ENCODE assay signal across 8 cellular contexts in the genomic region with DNA sequence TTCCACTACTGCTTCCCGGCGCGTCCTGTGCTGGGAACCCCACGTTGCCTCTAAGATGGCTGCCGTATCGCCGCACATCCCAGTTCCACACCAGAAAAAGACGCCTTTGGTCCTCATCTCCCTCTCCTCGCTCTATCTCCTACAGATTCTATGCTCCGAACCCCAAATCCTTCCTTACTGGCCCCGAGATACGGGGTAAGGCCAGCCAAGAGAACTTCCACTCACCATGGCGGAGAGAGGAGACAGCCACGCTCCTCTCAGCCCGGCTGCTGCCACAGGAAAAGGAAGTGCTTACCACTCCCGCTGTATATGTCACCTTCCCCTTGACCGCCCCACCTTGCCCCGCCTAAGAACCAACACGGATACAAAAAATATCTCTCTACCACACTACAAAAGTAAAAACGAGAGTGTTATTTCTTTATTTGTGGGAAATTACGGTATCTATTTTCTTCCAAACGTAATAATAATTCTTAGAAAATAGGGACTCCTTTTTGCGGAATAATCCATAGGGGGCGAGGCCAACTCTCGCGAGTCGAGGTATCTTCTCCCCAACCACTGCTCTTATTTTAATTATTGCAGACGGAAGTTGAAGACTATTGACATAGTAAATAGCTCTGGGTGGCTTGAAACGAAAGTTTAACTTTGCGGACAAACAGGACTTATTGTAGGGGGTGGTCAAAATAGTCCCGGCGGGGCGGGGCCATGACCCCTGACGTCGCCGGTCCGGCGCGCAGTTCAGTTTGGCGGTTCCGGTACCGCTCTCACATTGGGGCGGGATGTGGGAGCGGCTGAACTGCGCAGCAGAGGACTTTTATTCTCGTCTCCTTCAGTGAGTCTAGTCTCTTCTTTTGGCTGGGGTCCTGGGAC. TPM values are rescaled to one million over a fixed set of nuclear protein-coding genes. Genes with fewer than 3 reads are reported as not detected.
DNase-seq lines count a peak whose midpoint lies in the region; ATAC-seq and TF ChIP-seq lines count a peak whose summit lies in the region.

A gene (minus strand): TSS at position 293 of the 867 bp plus-strand sequence. CDS start 65 bp downstream, at position 228.
A gene (plus strand): TSS at position 764 of the 867 bp plus-strand sequence. CDS start 13 bp downstream, at position 777.

- H3K9me3 ChIP-seq in IMR-90 (ENCODE audit: control insufficient read depth, insufficient read depth, low read length): no peaks in the 10 kb centered on the region

- peak within 1 kb of the TSS; percentile 57; the same call in 1 of the 2 replicates for H2BK20ac ChIP-seq in IMR-90 (ENCODE audit: low read depth, low read length)

- H3K79me1 ChIP-seq in IMR-90 (ENCODE audit: low read depth in 1 of 2, low read length in 2 of 2): peaks cover 15 to 37% of the 10 kb centered on the region in 2 experiments

- peak within 1 kb of the TSS; percentile 100 for H3K4me3 Mint-ChIP-seq in activated T-helper 2 cell treated with anti-CD3 and anti-CD28 coated beads, Interferon-gamma antibody, Interleukin-2, Interleukin-4, amounts not matched to agents 10 μg/mL and 5 μg/mL and 100 μg/mL, durations not matched to agents 14 hours and 24 hours and 36 hours (ENCODE audit: low read depth)
- H3K4me3 Mint-ChIP-seq in natural killer cell treated with Interleukin-12 subunit alpha and Interleukin-12 subunit beta and Interleukin-15 and Interleukin-18, amount 100 ng/mL, for 72 hours: peak within 1 kb of the TSS; percentile 94

- peak within 1 kb of the TSS; percentile 99 for H3K4me2 ChIP-seq in IMR-90 (ENCODE audit: low read depth, low read length)

- H2AK9ac ChIP-seq in IMR-90 (replicated peaks; ENCODE audit: low read depth, low read length, poor library complexity): peak within 1 kb of the TSS; percentile 94

- peak within 1 kb of the TSS; percentile 95 for H2BK120ac ChIP-seq in IMR-90 (ENCODE audit: low read depth, low read length)

- peak within 1 kb of the TSS; percentile 99 for H3K27ac Mint-ChIP-seq in activated T-helper 2 cell treated with anti-CD3 and anti-CD28 coated beads, Interferon-gamma antibody, Interleukin-2, Interleukin-4, amounts not matched to agents 10 μg/mL and 5 μg/mL and 100 μg/mL, durations not matched to agents 14 hours and 24 hours and 36 hours
- H3K27ac Mint-ChIP-seq in natural killer cell treated with Interleukin-12 subunit alpha and Interleukin-12 subunit beta and Interleukin-15 and Interleukin-18, amount 100 ng/mL, for 72 hours: peak within 1 kb of the TSS; percentile 93

- H3K4me1 ChIP-seq in IMR-90 (ENCODE audit: control insufficient read depth, insufficient read depth, low read length): peaks cover 1% of the 10 kb centered on the region; the same call in 1 of the 2 replicates

- intact Hi-C loops in IMR-90 (cut with micrococcal nuclease): loop anchor here (1.0 to 10.0 kb wide), 3 partner anchors 200 to 543 kb away; a partner anchor contains a TSS
- intact Hi-C loops in activated T-helper 2 cell treated with anti-CD3 and anti-CD28 coated beads, Interferon-gamma antibody, Interleukin-2, Interleukin-4, amounts not matched to agents 10 μg/mL and 5 μg/mL and 100 μg/mL, durations not matched to agents 14 hours and 24 hours and 36 hours (cut with micrococcal nuclease): no loop called here

- peak within 1 kb of the TSS; percentile 98 for H4K91ac ChIP-seq in IMR-90 (ENCODE audit: insufficient read depth, low read depth, low read length)

- WGBS in IMR-90 (ENCODE audit: extremely low coverage in 2 of 2, insufficient read length in 1 of 2), 2 experiments: 0% methylated on average over 22 of the region's 46 CpGs; no CpG with 5 or more reads in 1 of the 2 experiments

- H3K18ac ChIP-seq in IMR-90 (ENCODE audit: low read depth, low read length): peak within 1 kb of the TSS; percentile 80

- no peaks in the 10 kb centered on the region for H3K27me3 Mint-ChIP-seq in activated T-helper 2 cell treated with anti-CD3 and anti-CD28 coated beads, Interferon-gamma antibody, Interleukin-2, Interleukin-4, amounts not matched to agents 10 μg/mL and 5 μg/mL and 100 μg/mL, durations not matched to agents 14 hours and 24 hours and 36 hours (ENCODE audit: low read depth)
- no peaks in the 10 kb centered on the region for H3K27me3 Mint-ChIP-seq in natural killer cell treated with Interleukin-12 subunit alpha and Interleukin-12 subunit beta and Interleukin-15 and Interleukin-18, amount 100 ng/mL, for 72 hours

- TF ChIP-seq POLR2A in IMR-90 (IDR thresholded peaks at IDR 0.05; ENCODE audit: low read depth, low read length): peak; percentile 98

- peak within 1 kb of the TSS; percentile 95 for H3K56ac ChIP-seq in IMR-90 (ENCODE audit: extremely low read depth, insufficient read depth, low read length)

- H2AFZ ChIP-seq in IMR-90 (replicated peaks; ENCODE audit: low read length, poor library complexity): peak within 1 kb of the TSS; percentile 97

- TF ChIP-seq CTCF in IMR-90 (conservative IDR thresholded peaks at IDR 0.05; ENCODE audit: low read depth, low read length): no peak
- no peak for TF ChIP-seq CTCF in RWPE1 (conservative IDR thresholded peaks at IDR 0.05; ENCODE audit: low read depth)

- H3K36me3 ChIP-seq in IMR-90 (ENCODE audit: control insufficient read depth, insufficient read depth, low read length): peaks cover 22% of the 10 kb centered on the region

- dilution Hi-C loops in IMR-90 (cut with HindIII; ENCODE audit: low sequenced_read_pairs, unreplicated experiment): no loop called here

- POLR2A ChIA-PET in IMR-90 (lab: Charles Lee; ENCODE audit: unreplicated experiment) (interaction anchor here (0.6 kb wide), 2 partner anchors 20 to 326 kb away, joined by 3 read pairs; no protein-coding TSS in a partner anchor), RWPE1 (lab: Yijun Ruan, JAX; ENCODE audit: low non-redundant PET) (no interaction called here)

- H3K4me3 ChIP-seq in IMR-90 (ENCODE audit: insufficient read depth, low read depth, low read length): peak within 1 kb of the TSS; percentile 59

- H3K36me3 Mint-ChIP-seq in activated T-helper 2 cell treated with anti-CD3 and anti-CD28 coated beads, Interferon-gamma antibody, Interleukin-2, Interleukin-4, amounts not matched to agents 10 μg/mL and 5 μg/mL and 100 μg/mL, durations not matched to agents 14 hours and 24 hours and 36 hours (ENCODE audit: low read depth): peaks cover 58% of the 10 kb centered on the region
- H3K36me3 Mint-ChIP-seq in natural killer cell treated with Interleukin-12 subunit alpha and Interleukin-12 subunit beta and Interleukin-15 and Interleukin-18, amount 100 ng/mL, for 72 hours: peaks cover 36% of the 10 kb centered on the region

- peak within 1 kb of the TSS; percentile 100 for H3K4ac ChIP-seq in IMR-90 (ENCODE audit: low read depth, low read length)

- H2BK15ac ChIP-seq in IMR-90 (ENCODE audit: low read depth, low read length): peak within 1 kb of the TSS; percentile 74; the same call in 2 of the 3 replicates

- H2AK5ac ChIP-seq in IMR-90 (ENCODE audit: low read depth, low read length): peak within 1 kb of the TSS; percentile 97

- no peak for TF ChIP-seq RAD21 in IMR-90 (IDR thresholded peaks at IDR 0.05; ENCODE audit: low read length)

- peak within 1 kb of the TSS; percentile 97 for H2BK5ac ChIP-seq in IMR-90 (ENCODE audit: low read depth, low read length, poor library complexity, severe bottlenecking)

- H3K9me3 Mint-ChIP-seq in activated T-helper 2 cell treated with anti-CD3 and anti-CD28 coated beads, Interferon-gamma antibody, Interleukin-2, Interleukin-4, amounts not matched to agents 10 μg/mL and 5 μg/mL and 100 μg/mL, durations not matched to agents 14 hours and 24 hours and 36 hours: no peaks in the 10 kb centered on the region
- H3K9me3 Mint-ChIP-seq in natural killer cell treated with Interleukin-12 subunit alpha and Interleukin-12 subunit beta and Interleukin-15 and Interleukin-18, amount 100 ng/mL, for 72 hours: no peaks in the 10 kb centered on the region

- H3K27me3 ChIP-seq in IMR-90 (ENCODE audit: control insufficient read depth, insufficient read depth, low read length): no peaks in the 10 kb centered on the region

- peak within 1 kb of the TSS; percentile 100 for H3K23ac ChIP-seq in IMR-90 (ENCODE audit: low read depth, low read length)

- H3K9ac ChIP-seq in IMR-90 (ENCODE audit: low read depth, low read length): peak within 1 kb of the TSS; percentile 94

- peaks cover 45% of the 10 kb centered on the region for H3K4me1 Mint-ChIP-seq in activated T-helper 2 cell treated with anti-CD3 and anti-CD28 coated beads, Interferon-gamma antibody, Interleukin-2, Interleukin-4, amounts not matched to agents 10 μg/mL and 5 μg/mL and 100 μg/mL, durations not matched to agents 14 hours and 24 hours and 36 hours (ENCODE audit: low read depth)
- H3K4me1 Mint-ChIP-seq in natural killer cell treated with Interleukin-12 subunit alpha and Interleukin-12 subunit beta and Interleukin-15 and Interleukin-18, amount 100 ng/mL, for 72 hours (ENCODE audit: low read depth in 2 of 2): peaks cover 28 to 37% of the 10 kb centered on the region in 2 donors

- H3K9me1 ChIP-seq in IMR-90 (ENCODE audit: insufficient read depth, low read length): no peaks in the 10 kb centered on the region

- BruUV-seq in IMR-90 (replicated peaks; lab: Mats Ljungman, UMichigan): no TSS peak

- CTCF ChIA-PET in IMR-90 (lab: Yijun Ruan, JAX) (no interaction called here), RWPE1 (lab: Yijun Ruan, JAX) (interaction anchor here (1.2 kb wide), 1 partner anchor 347 kb away, joined by 3 read pairs; no protein-coding TSS in a partner anchor)

- peak; percentile 90 for DNase-seq in DMS114 treated with DMSO at 0.1 percent for 48 hours (lab: John Stamatoyannopoulos, UW; ENCODE audit: unreplicated experiment)
- DNase-seq in IMR-90: peak; percentile 87
- DNase-seq in RWPE1 (ENCODE audit: low spot score): peak; percentile 83
- peak; percentile 78 for DNase-seq in activated T-helper 2 cell treated with anti-CD3 and anti-CD28 coated beads, Interferon-gamma antibody, Interleukin-2, Interleukin-4, amounts not matched to agents 10 μg/mL and 5 μg/mL and 100 μg/mL, durations not matched to agents 14 hours and 24 hours and 36 hours (ENCODE audit: low spot score)
- DNase-seq in fibroblast of peridontal ligament (ENCODE audit: extremely low read depth): peak; percentile 94
- DNase-seq in natural killer cell treated with Interleukin-12 subunit alpha and Interleukin-12 subunit beta and Interleukin-15 and Interleukin-18, amount 100 ng/mL, for 72 hours (ENCODE audit: low spot score): peak; percentile 85
- peak; percentile 81 for DNase-seq in stimulated activated naive CD8-positive, alpha-beta T cell treated with anti-CD3 and anti-CD28 coated beads, Interleukin-15, Interleukin-2, amounts not matched to agents 100 U/mL and 50 U/mL, for 24 hours

- H3K14ac ChIP-seq in IMR-90 (replicated peaks; ENCODE audit: low read depth, low read length): peak within 1 kb of the TSS; percentile 100

- peaks cover 41% of the 10 kb centered on the region for H4K20me1 ChIP-seq in IMR-90 (ENCODE audit: insufficient read depth, low read length)

- ATAC-seq in GM21526 (IDR thresholded peaks at IDR 0.05; ENCODE audit: low FRiP score, unreplicated experiment) (peak; percentile 67), IMR-90 (ENCODE audit: low read depth) (peak; percentile 87)
- ATAC-seq in natural killer cell treated with Interleukin-12 subunit alpha and Interleukin-12 subunit beta and Interleukin-15 and Interleukin-18, amount 100 ng/mL, for 72 hours: peak; percentile 93 to 94
- ATAC-seq in stimulated activated naive CD8-positive, alpha-beta T cell treated with anti-CD3 and anti-CD28 coated beads, Interleukin-15, Interleukin-2, amounts not matched to agents 100 U/mL and 50 U/mL, for 24 hours: peak; percentile 85

- in situ Hi-C loops in IMR-90 (cut with MboI; ENCODE audit: low sequenced_read_pairs): no loop called here

- peak within 1 kb of the TSS; percentile 91 to 93 for H4K8ac ChIP-seq in IMR-90 (ENCODE audit: low read depth in 2 of 2, low read length in 2 of 2)

- H3K27ac ChIP-seq in IMR-90 (ENCODE audit: insufficient read depth, low read length): peak within 1 kb of the TSS; percentile 95
- H3K27ac ChIP-seq in RWPE1: peak within 1 kb of the TSS; percentile 93

- H4K5ac ChIP-seq in IMR-90 (ENCODE audit: low read depth, low read length): peak within 1 kb of the TSS; percentile 88

RNA-seq across cellular contexts. Expression of the first gene that starts in this region (rescaled TPM):
- total RNA-seq in IMR-90 (2012; rRNA removed): 6,510 and 13,244 TPM in 2 replicates
- polyA plus RNA-seq in IMR-90 (2012; rRNA removed): 3,530 and 4,083 TPM in 2 replicates
- 1,783 and 5,124 TPM in 2 replicates for polyA plus RNA-seq in IMR-90 (2012; cell fraction: cytosol; rRNA removed)
- 1,149 and 1,402 TPM in 2 replicates for polyA plus RNA-seq in IMR-90 (2012; cell fraction: nucleus; rRNA removed; ENCODE audit: low replicate concordance)
- 3,297 and 3,363 TPM in 2 replicates for total RNA-seq in activated T-helper 2 cell treated with anti-CD3 and anti-CD28 coated beads, Interferon-gamma antibody, Interleukin-2, Interleukin-4, amounts not matched to agents 10 μg/mL and 5 μg/mL and 100 μg/mL, durations not matched to agents 14 hours and 24 hours and 36 hours
- 1,000 to 10,000 TPM; 1,786 to 1,827 TPM for total RNA-seq in natural killer cell treated with Interleukin-12 subunit alpha and Interleukin-12 subunit beta and Interleukin-15 and Interleukin-18, amount 100 ng/mL, for 72 hours

RNA-seq across cellular contexts. Expression of the second gene that starts in this region (rescaled TPM):
- 22.2 and 28.1 TPM in 2 replicates for total RNA-seq in IMR-90 (2012; rRNA removed)
- 10.3 and 10.5 TPM in 2 replicates for polyA plus RNA-seq in IMR-90 (2012; rRNA removed)
- polyA plus RNA-seq in IMR-90 (2012; cell fraction: cytosol; rRNA removed): 0.92 and 4.1 TPM in 2 replicates
- polyA plus RNA-seq in IMR-90 (2012; cell fraction: nucleus; rRNA removed; ENCODE audit: low replicate concordance): 0.90 and 11.2 TPM in 2 replicates
- total RNA-seq in activated T-helper 2 cell treated with anti-CD3 and anti-CD28 coated beads, Interferon-gamma antibody, Interleukin-2, Interleukin-4, amounts not matched to agents 10 μg/mL and 5 μg/mL and 100 μg/mL, durations not matched to agents 14 hours and 24 hours and 36 hours: 33.0 and 34.5 TPM in 2 replicates
- 10 to 100 TPM; 24.6 to 45.0 TPM for total RNA-seq in natural killer cell treated with Interleukin-12 subunit alpha and Interleukin-12 subunit beta and Interleukin-15 and Interleukin-18, amount 100 ng/mL, for 72 hours

Comparison
In these comparisons a context has a peak if more than half of its experiments do, and no peak if none do; other contexts are left out.
1. Peak in every context shown above with its lines: DNase-seq, ATAC-seq, H3K4me3 ChIP-seq and H3K27ac ChIP-seq.